25 cellular contexts compared by ENCODE assay signal in the genomic region with DNA sequence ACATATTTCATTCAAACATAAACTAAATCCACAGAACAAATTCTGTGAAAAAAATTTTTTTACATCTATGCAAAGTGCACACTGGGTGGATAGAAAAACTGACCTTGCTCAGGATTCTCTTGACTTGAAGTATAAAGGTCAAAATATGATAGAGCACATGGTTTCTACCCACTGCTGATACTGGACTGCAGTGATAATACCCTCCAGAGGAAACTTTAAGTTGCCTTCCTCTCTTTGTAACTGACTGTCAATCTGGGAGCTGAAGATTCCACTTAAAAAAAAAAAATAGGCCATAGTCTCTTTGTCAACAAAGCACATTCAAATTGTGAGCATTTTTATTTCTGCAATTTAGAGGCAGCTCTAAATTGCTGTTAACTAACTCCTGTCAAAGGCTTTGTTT. TPM values are rescaled to one million over a fixed set of nuclear protein-coding genes. Genes with fewer than 3 reads are reported as not detected.
"Had no signal": no experiment of that assay in that cellular context is flagged by ENCODE, and none has a peak within 500 bp of the region (broad histone marks: within the 10 kb centered on the region; RNA-seq: fewer than 3 reads in every experiment).

No MANE protein-coding gene starts in this region.

- H3K4me1 ChIP-seq: left lung, lower lobe of right lung had no signal

- H3K36me3 ChIP-seq: esophagus squamous epithelium, left lung, lower lobe of right lung, spleen, tibial nerve had no signal

- H3K4me3 ChIP-seq: esophagus squamous epithelium, left lung, lower lobe of right lung, spleen, tibial nerve had no signal

- H3K27ac Mint-ChIP-seq: activated B cell treated with CpG ODN at 0.5 μM for 24 hours; activated CD8-positive, alpha-beta memory T cell treated with anti-CD3 and anti-CD28 coated beads, Interleukin-2, amount 10 ng/mL, durations not matched to agents 7 days and 5 days; activated CD8-positive, alpha-beta T cell treated with anti-CD3 and anti-CD28 coated beads, Interleukin-2, amount 10 ng/mL, durations not matched to agents 7 days and 5 days; activated naive CD4-positive, alpha-beta T cell treated with anti-CD3 and anti-CD28 coated beads, Interleukin-2, amount 50 U/mL, for 24 hours; activated naive CD8-positive, alpha-beta T cell treated with anti-CD3 and anti-CD28 coated beads, Interleukin-2, amount 50 U/mL, for 24 hours; activated T-helper 2 cell treated with anti-CD3 and anti-CD28 coated beads, Interferon-gamma antibody, Interleukin-2, Interleukin-4, amounts not matched to agents 10 μg/mL and 5 μg/mL and 100 μg/mL, durations not matched to agents 14 hours and 24 hours and 36 hours; dendritic cell treated with granulocyte-macrophage colony-stimulating factor and Interleukin-4, amounts not matched to agents 40 ng/mL and 50 ng/mL, for 4 days; natural killer cell treated with Interleukin-12 subunit alpha and Interleukin-12 subunit beta and Interleukin-15 and Interleukin-18, amount 100 ng/mL, for 72 hours; T-helper 1 cell treated with Interleukin-12 subunit alpha and Interleukin-12 subunit beta and Interleukin-4 antibody, amounts not matched to agents 30 μg/mL and 1 μg/mL, for 36 hours had no signal

- H3K4me3 Mint-ChIP-seq: activated B cell treated with CpG ODN at 0.5 μM for 24 hours; activated CD8-positive, alpha-beta memory T cell treated with anti-CD3 and anti-CD28 coated beads, Interleukin-2, amount 10 ng/mL, durations not matched to agents 7 days and 5 days; activated CD8-positive, alpha-beta T cell treated with anti-CD3 and anti-CD28 coated beads, Interleukin-2, amount 10 ng/mL, durations not matched to agents 7 days and 5 days; activated naive CD4-positive, alpha-beta T cell treated with anti-CD3 and anti-CD28 coated beads, Interleukin-2, amount 50 U/mL, for 24 hours; activated naive CD8-positive, alpha-beta T cell treated with anti-CD3 and anti-CD28 coated beads, Interleukin-2, amount 50 U/mL, for 24 hours; dendritic cell treated with granulocyte-macrophage colony-stimulating factor and Interleukin-4, amounts not matched to agents 40 ng/mL and 50 ng/mL, for 4 days; natural killer cell treated with Interleukin-12 subunit alpha and Interleukin-12 subunit beta and Interleukin-15 and Interleukin-18, amount 100 ng/mL, for 72 hours; T-helper 1 cell treated with Interleukin-12 subunit alpha and Interleukin-12 subunit beta and Interleukin-4 antibody, amounts not matched to agents 30 μg/mL and 1 μg/mL, for 36 hours had no signal

- H3K27ac ChIP-seq: esophagus squamous epithelium, left lung, lower lobe of right lung, spleen, tibial nerve had no signal

- ATAC-seq: activated CD8-positive, alpha-beta memory T cell treated with anti-CD3 and anti-CD28 coated beads, Interleukin-2, amount 10 ng/mL, durations not matched to agents 7 days and 5 days; activated CD8-positive, alpha-beta T cell treated with anti-CD3 and anti-CD28 coated beads, Interleukin-2, amount 10 ng/mL, durations not matched to agents 7 days and 5 days; activated naive CD8-positive, alpha-beta T cell treated with anti-CD3 and anti-CD28 coated beads, Interleukin-2, amount 50 U/mL, for 24 hours; left lung; lower lobe of right lung; natural killer cell treated with Interleukin-12 subunit alpha and Interleukin-12 subunit beta and Interleukin-15 and Interleukin-18, amount 100 ng/mL, for 72 hours; right cardiac atrium had no signal

- H3K9me3 ChIP-seq: esophagus squamous epithelium, left lung, lower lobe of right lung had no signal

- H3K27me3 Mint-ChIP-seq: activated B cell treated with CpG ODN at 0.5 μM for 24 hours; activated CD8-positive, alpha-beta memory T cell treated with anti-CD3 and anti-CD28 coated beads, Interleukin-2, amount 10 ng/mL, durations not matched to agents 7 days and 5 days; activated naive CD4-positive, alpha-beta T cell treated with anti-CD3 and anti-CD28 coated beads, Interleukin-2, amount 50 U/mL, for 24 hours; activated naive CD8-positive, alpha-beta T cell treated with anti-CD3 and anti-CD28 coated beads, Interleukin-2, amount 50 U/mL, for 24 hours had no signal

- DNase-seq: activated B cell treated with CpG ODN at 0.5 μM for 24 hours; activated CD4-positive, alpha-beta T cell treated with anti-CD3 and anti-CD28 coated beads, Interleukin-2, amount 50 U/mL, for 1 hour; activated CD8-positive, alpha-beta memory T cell treated with anti-CD3 and anti-CD28 coated beads, Interleukin-2, amount 10 ng/mL, durations not matched to agents 7 days and 5 days; activated CD8-positive, alpha-beta T cell treated with anti-CD3 and anti-CD28 coated beads, Interleukin-2, amount 10 ng/mL, durations not matched to agents 7 days and 5 days; activated naive CD8-positive, alpha-beta T cell treated with anti-CD3 and anti-CD28 coated beads, Interleukin-2, amount 50 U/mL, for 24 hours; activated T-cell treated with anti-CD3 and anti-CD28 coated beads, Interleukin-2, amount 50 U/mL, for 48 hours; amygdala; caudate nucleus; esophagus squamous epithelium; glutamatergic neuron; left lung; lower lobe of right lung; mesenchymal stem cell; posterior cingulate gyrus; right cardiac atrium; spleen; stimulated activated naive CD4-positive, alpha-beta T cell; T-helper 9 cell had no signal

- H3K36me3 Mint-ChIP-seq: activated CD8-positive, alpha-beta memory T cell treated with anti-CD3 and anti-CD28 coated beads, Interleukin-2, amount 10 ng/mL, durations not matched to agents 7 days and 5 days; activated naive CD4-positive, alpha-beta T cell treated with anti-CD3 and anti-CD28 coated beads, Interleukin-2, amount 50 U/mL, for 24 hours; natural killer cell treated with Interleukin-12 subunit alpha and Interleukin-12 subunit beta and Interleukin-15 and Interleukin-18, amount 100 ng/mL, for 72 hours had no signal

- H3K9me3 Mint-ChIP-seq: activated B cell treated with CpG ODN at 0.5 μM for 24 hours; activated naive CD4-positive, alpha-beta T cell treated with anti-CD3 and anti-CD28 coated beads, Interleukin-2, amount 50 U/mL, for 24 hours; activated naive CD8-positive, alpha-beta T cell treated with anti-CD3 and anti-CD28 coated beads, Interleukin-2, amount 50 U/mL, for 24 hours; activated T-helper 2 cell treated with anti-CD3 and anti-CD28 coated beads, Interferon-gamma antibody, Interleukin-2, Interleukin-4, amounts not matched to agents 10 μg/mL and 5 μg/mL and 100 μg/mL, durations not matched to agents 14 hours and 24 hours and 36 hours; dendritic cell treated with granulocyte-macrophage colony-stimulating factor and Interleukin-4, amounts not matched to agents 40 ng/mL and 50 ng/mL, for 4 days; natural killer cell treated with Interleukin-12 subunit alpha and Interleukin-12 subunit beta and Interleukin-15 and Interleukin-18, amount 100 ng/mL, for 72 hours had no signal

RNA-seq across cellular contexts. Expression of gene RTL9, which starts 37.6 kb away (rescaled TPM):
- total RNA-seq: activated B cell treated with CpG ODN at 0.5 μM for 24 hours; activated CD8-positive, alpha-beta memory T cell treated with anti-CD3 and anti-CD28 coated beads, Interleukin-2, amount 10 ng/mL, durations not matched to agents 7 days and 5 days; activated CD8-positive, alpha-beta T cell treated with anti-CD3 and anti-CD28 coated beads, Interleukin-2, amount 10 ng/mL, durations not matched to agents 7 days and 5 days; activated T-helper 2 cell treated with anti-CD3 and anti-CD28 coated beads, Interferon-gamma antibody, Interleukin-2, Interleukin-4, amounts not matched to agents 10 μg/mL and 5 μg/mL and 100 μg/mL, durations not matched to agents 14 hours and 24 hours and 36 hours; esophagus squamous epithelium; lower lobe of right lung; natural killer cell treated with Interleukin-12 subunit alpha and Interleukin-12 subunit beta and Interleukin-15 and Interleukin-18, amount 100 ng/mL, for 72 hours; spleen; ureter had no signal
- polyA plus RNA-seq: spleen had no signal
